ENCODE assay signal across 25 cellular contexts in genomic region chr12:18857656-18858055, GRCh38.
DNase-seq lines count a peak whose midpoint lies in the region; FAIRE-seq and TF ChIP-seq lines count a peak whose summit lies in the region.
"Had no signal": no experiment of that assay in that cellular context is flagged by ENCODE, and none has a peak within 500 bp of the region (broad histone marks: within the 10 kb centered on the region; RNA-seq: fewer than 3 reads in every experiment).

No MANE protein-coding gene starts in this region.

- peaks cover 23 to 28% of the 10 kb centered on the region in 2 experiments for H3K4me1 Mint-ChIP-seq in H9
- H3K4me1 Mint-ChIP-seq: CD14-positive monocyte; CD8-positive, alpha-beta memory T cell had no signal

- no peak overlapping the region for H3K4me3 Mint-ChIP-seq in H9
- H3K4me3 Mint-ChIP-seq: CD14-positive monocyte; CD4-positive, alpha-beta T cell; CD8-positive, alpha-beta memory T cell; HFFc6 had no signal

- no peak overlapping the region for H2BK120ac ChIP-seq in H9 (ENCODE audit: low read depth, low read length, poor library complexity, severe bottlenecking)

- TF ChIP-seq EP300 in neural cell (conservative IDR thresholded peaks at IDR 0.05; ENCODE audit: poor library complexity, severe bottlenecking): peak; percentile 91
- TF ChIP-seq EP300 in esophagus muscularis mucosa (IDR thresholded peaks at IDR 0.05): no peak

- no peaks in the 10 kb centered on the region for H3F3A ChIP-seq in neural cell (ENCODE audit: insufficient read depth, low read length, poor library complexity, severe bottlenecking)

- no peak overlapping the region for H2BK20ac ChIP-seq in H9 (ENCODE audit: low read depth, low read length, poor library complexity, severe bottlenecking)

- no peak overlapping the region for H2AFZ ChIP-seq in H9 (ENCODE audit: low read length)
- no peak overlapping the region for H2AFZ ChIP-seq in neural cell (ENCODE audit: low read depth, low read length)

- intact Hi-C loops in esophagus muscularis mucosa (cut with DNase I): no loop called here

- H3K4me1 ChIP-seq in H9 (ENCODE audit: insufficient read depth, low read length): peaks cover 2% of the 10 kb centered on the region; the same call in 1 of the 2 replicates
- H3K4me1 ChIP-seq in esophagus muscularis mucosa: peaks cover 0 to 5% (median 0%) of the 10 kb centered on the region in 4 donors
- H3K4me1 ChIP-seq: A549; BE2C; BLaER1 treated with 17β-estradiol and CSF1 and Interleukin-3, amounts not matched to agents 10 nM and 100 nM had no signal

- no peak overlapping the region for H2AK5ac ChIP-seq in H9 (ENCODE audit: insufficient read length, low read length)

- TF ChIP-seq RAD21 in neural cell (conservative IDR thresholded peaks at IDR 0.05): no peak

- H3K9me3 Mint-ChIP-seq in H9: peaks cover 3 to 12% of the 10 kb centered on the region in 2 experiments
- H3K9me3 Mint-ChIP-seq: CD4-positive, alpha-beta T cell; HFFc6 had no signal

- H3K79me1 ChIP-seq in H9 (ENCODE audit: insufficient read depth, low read depth, low read length, poor library complexity, severe bottlenecking): no peaks in the 10 kb centered on the region

- H3K27ac Mint-ChIP-seq in H9: peak overlapping the region in 2 of 3 experiments; percentile 78 to 80; a peak in 3 of 7 replicates
- H3K27ac Mint-ChIP-seq: CD14-positive monocyte; CD4-positive, alpha-beta T cell; HFFc6 had no signal

- H4K8ac ChIP-seq in H9 (replicated peaks; ENCODE audit: insufficient read length, low read depth, low read length): no peak overlapping the region

- H3K27me3 Mint-ChIP-seq in H9 (ENCODE audit: low read depth): no peaks in the 10 kb centered on the region

- H4K20me1 ChIP-seq in H9 (ENCODE audit: control insufficient read depth, insufficient read depth, insufficient read length): no peaks in the 10 kb centered on the region
- no peaks in the 10 kb centered on the region for H4K20me1 ChIP-seq in neural cell (ENCODE audit: insufficient read depth)
- H4K20me1 ChIP-seq: BLaER1 treated with 17β-estradiol and CSF1 and Interleukin-3, amounts not matched to agents 10 nM and 100 nM had no signal

- H3K4me2 ChIP-seq in H9 (ENCODE audit: insufficient read depth, insufficient read length, low read length) (no peak overlapping the region), neural cell (ENCODE audit: low read length) (no peak overlapping the region)
- H3K4me2 ChIP-seq: A549; BLaER1 treated with 17β-estradiol and CSF1 and Interleukin-3, amounts not matched to agents 10 nM and 100 nM had no signal

- H3K4me3 ChIP-seq in bronchial epithelial cell (ENCODE audit: low read depth, low read length): no peak overlapping the region
- no peak overlapping the region for H3K4me3 ChIP-seq in neural cell (ENCODE audit: low read length)
- H3K4me3 ChIP-seq in esophagus muscularis mucosa: no peak overlapping the region
- H3K4me3 ChIP-seq: A549; BLaER1 treated with 17β-estradiol and CSF1 and Interleukin-3, amounts not matched to agents 10 nM and 100 nM; GM12878 had no signal

- H3K36me3 ChIP-seq in bronchial epithelial cell (ENCODE audit: control insufficient read depth, insufficient read depth, low read length) (no peaks in the 10 kb centered on the region), neural cell (ENCODE audit: insufficient read depth, low read length) (no peaks in the 10 kb centered on the region), esophagus muscularis mucosa (no peaks in the 10 kb centered on the region)
- H3K36me3 ChIP-seq: BE2C; BLaER1 treated with 17β-estradiol and CSF1 and Interleukin-3, amounts not matched to agents 10 nM and 100 nM had no signal

- no peaks in the 10 kb centered on the region for H3K79me2 ChIP-seq in H9 (ENCODE audit: insufficient read depth, low read length)
- H3K79me2 ChIP-seq in neural cell (replicated peaks; ENCODE audit: insufficient read depth, low read length): no peaks in the 10 kb centered on the region

- TF ChIP-seq POLR2A in esophagus muscularis mucosa (IDR thresholded peaks at IDR 0.05; ENCODE audit: low read depth): no peak

- H3K27me3 ChIP-seq in H9 (ENCODE audit: insufficient read depth, low read length) (no peaks in the 10 kb centered on the region), bronchial epithelial cell (ENCODE audit: control insufficient read depth, insufficient read depth, low read length) (no peaks in the 10 kb centered on the region), neural cell (ENCODE audit: insufficient read depth, low read depth, low read length) (no peaks in the 10 kb centered on the region), esophagus muscularis mucosa (no peaks in the 10 kb centered on the region)
- H3K27me3 ChIP-seq: BE2C; BLaER1 treated with 17β-estradiol and CSF1 and Interleukin-3, amounts not matched to agents 10 nM and 100 nM had no signal

- no peak overlapping the region for H3K14ac ChIP-seq in H9 (ENCODE audit: insufficient read depth, low read length)

- TF ChIP-seq CTCF in H9 (conservative IDR thresholded peaks at IDR 0.05) (no peak), bronchial epithelial cell (IDR thresholded peaks at IDR 0.05; ENCODE audit: insufficient read depth, low read length, severe bottlenecking) (no peak), neural cell (IDR thresholded peaks at IDR 0.05; ENCODE audit: poor library complexity, severe bottlenecking) (no peak), esophagus muscularis mucosa (IDR thresholded peaks at IDR 0.05) (no peak)

- no peak overlapping the region for H2BK15ac ChIP-seq in H9 (ENCODE audit: low read depth, low read length)

- no peak overlapping the region for H3K9ac ChIP-seq in H9 (ENCODE audit: extremely low read depth, insufficient read length, low read length)
- H3K9ac ChIP-seq in neural cell (ENCODE audit: low read length): no peak overlapping the region
- H3K9ac ChIP-seq: BLaER1 treated with 17β-estradiol and CSF1 and Interleukin-3, amounts not matched to agents 10 nM and 100 nM had no signal

- H2BK12ac ChIP-seq in H9 (ENCODE audit: insufficient read length, low read depth, low read length): no peak overlapping the region

- no peak overlapping the region for H3K4ac ChIP-seq in H9 (ENCODE audit: low read depth, low read length)

- H3K23ac ChIP-seq in H9 (ENCODE audit: insufficient read length, low read depth, low read length): no peak overlapping the region

- peaks cover 0 to 16% (median 5%) of the 10 kb centered on the region in 3 experiments; a peak in 5 of 7 replicates for H3K36me3 Mint-ChIP-seq in H9 (ENCODE audit: insufficient read depth in 1 of 3, low read depth in 3 of 3)
- H3K36me3 Mint-ChIP-seq: CD14-positive monocyte; CD8-positive, alpha-beta memory T cell had no signal

- H3K27ac ChIP-seq in H9 (ENCODE audit: insufficient read length, low read depth, low read length): no peak overlapping the region
- no peak overlapping the region for H3K27ac ChIP-seq in neural cell (ENCODE audit: low read length)
- H3K27ac ChIP-seq in esophagus muscularis mucosa (replicated peaks in 1 of 4): no peak overlapping the region
- H3K27ac ChIP-seq: A549; BLaER1 treated with 17β-estradiol and CSF1 and Interleukin-3, amounts not matched to agents 10 nM and 100 nM had no signal

- no peaks in the 10 kb centered on the region for H3K9me2 ChIP-seq in neural cell (ENCODE audit: insufficient read depth, low read length)

- H3K9me3 ChIP-seq in H9 (ENCODE audit: control insufficient read depth, low read depth, low read length) (no peaks in the 10 kb centered on the region), neural cell (ENCODE audit: low read length) (no peaks in the 10 kb centered on the region), esophagus muscularis mucosa (no peaks in the 10 kb centered on the region)
- H3K9me3 ChIP-seq: A549; BE2C; BLaER1 treated with 17β-estradiol and CSF1 and Interleukin-3, amounts not matched to agents 10 nM and 100 nM had no signal

- H3K56ac ChIP-seq in H9 (ENCODE audit: insufficient read length, low read depth, low read length): no peak overlapping the region

- H3T11ph ChIP-seq in H9 (ENCODE audit: low read length): no peak overlapping the region

- no peak overlapping the region for H2BK5ac ChIP-seq in H9 (ENCODE audit: insufficient read length, low read length)

- H3K18ac ChIP-seq in H9 (ENCODE audit: insufficient read length, low read depth, low read length): no peak overlapping the region

- no peak overlapping the region for H4K91ac ChIP-seq in H9 (ENCODE audit: insufficient read length, low read depth, low read length)

- no peaks in the 10 kb centered on the region for H3K23me2 ChIP-seq in H9 (ENCODE audit: insufficient read length, low read depth, low read length, poor library complexity, severe bottlenecking)

- no peak for DNase-seq in H9
- DNase-seq in bronchial epithelial cell (ENCODE audit: low read depth): no peak
- no peak for DNase-seq in NK-92 treated with Interleukin-12 subunit alpha and Interleukin-12 subunit beta, amount 100 ng/mL, for 24 hours (lab: John Stamatoyannopoulos, UW)
- no peak for DNase-seq in NK-92 (lab: John Stamatoyannopoulos, UW; ENCODE audit: unreplicated experiment)
- no peak for DNase-seq in HTR-8/SVneo (ENCODE audit: insufficient read length, low spot score)
- no peak for DNase-seq in esophagus muscularis mucosa (ENCODE audit: extremely low spot score)
- DNase-seq: 8988T; ACHN; AML-193; BE2C; CD4-positive, alpha-beta T cell; CD8-positive, alpha-beta memory T cell; DMS 273 treated with DMSO at 0.1 percent for 48 hours; DMS79; EL; GDM1; GOT3; H7; HFFc6 had no signal

- FAIRE-seq in bronchial epithelial cell (lab: Jason Lieb, UNC) (peak; percentile 68), HTR-8/SVneo (lab: Jason Lieb, UNC) (no peak)
- FAIRE-seq: A549, D721Med, GM12878 had no signal

- H4K5ac ChIP-seq in H9 (ENCODE audit: insufficient read length, low read depth, low read length): no peak overlapping the region

TF ChIP-seq in neural cell, 6 proteins besides CTCF, POLR2A, EP300 and RAD21 (continues in another document):
- no peak for TF ChIP-seq TAF1 (IDR thresholded peaks at IDR 0.05; ENCODE audit: low read depth)
